Comparison of ENCODE assay signal across 1 cellular context in the genomic region with DNA sequence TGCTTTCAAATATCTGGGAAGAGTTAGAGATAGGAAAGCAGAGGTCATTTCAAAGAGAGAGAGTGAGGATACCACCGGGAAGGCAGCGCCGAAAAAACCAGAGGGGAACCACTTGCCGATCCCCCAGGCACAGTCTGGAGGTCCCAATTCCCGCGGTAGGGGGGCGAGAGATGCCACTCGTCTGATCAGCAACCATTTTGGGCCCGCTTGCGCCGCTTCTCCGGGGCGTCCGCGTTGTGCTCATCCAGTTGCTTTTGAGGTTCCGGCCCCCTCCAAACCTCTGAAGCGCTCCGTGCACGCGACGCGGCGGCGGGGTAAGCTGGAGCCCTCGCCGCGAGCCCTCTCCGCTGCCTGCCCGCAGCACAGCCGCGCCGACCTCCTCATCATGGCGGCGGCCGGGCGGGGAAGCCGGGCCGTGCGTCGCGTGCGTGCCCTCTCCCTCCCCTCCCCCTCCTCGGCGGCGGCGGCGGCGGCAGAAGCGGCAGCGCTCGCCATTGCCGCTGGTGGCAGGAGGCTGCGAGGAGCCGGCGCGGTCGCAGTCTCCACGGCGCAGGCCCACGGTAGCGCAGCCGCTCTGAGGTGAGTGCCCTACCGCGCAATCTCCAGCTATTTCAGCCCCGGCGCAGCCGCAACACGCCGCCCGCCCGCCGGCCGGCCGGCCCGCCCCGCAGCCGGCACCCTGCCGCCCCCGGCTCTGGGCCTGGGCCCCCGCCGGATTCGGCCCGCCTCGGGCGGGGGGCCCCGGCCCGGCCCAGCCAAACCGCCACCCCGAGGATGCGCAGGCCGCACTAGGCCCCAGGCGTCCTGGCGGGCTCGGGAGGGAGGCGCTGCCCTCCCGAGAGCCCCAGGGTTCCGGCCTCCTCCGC.
A peak's percentile ranks its signal among the peaks of the same experiment; 100 is the strongest.
TF ChIP-seq lines count a peak whose summit lies in the region.

Gene NRF1, plus strand, starts transcription at position 475 of the 866 bp plus-strand sequence. CDS start 45,632 bp downstream, outside the sequence.

TF ChIP-seq in HEK293, 187 proteins besides CTCF, POLR2A, EP300 and RAD21 (continued from another document and continues in another):
- TF ChIP-seq ZNF26 (tag by site-specific recombination; IDR thresholded peaks at IDR 0.05) (no peak), ZXDB (tag by site-specific recombination; IDR thresholded peaks at IDR 0.05) (peak; percentile 75), ZBTB7A (tag by site-specific recombination; IDR thresholded peaks at IDR 0.05; ENCODE audit: low read depth) (no peak), ZSCAN4 (tag by site-specific recombination; IDR thresholded peaks at IDR 0.05) (no peak), ZNF514 (tag by site-specific recombination; IDR thresholded peaks at IDR 0.05) (no peak), ZNF169 (tag by site-specific recombination; IDR thresholded peaks at IDR 0.05) (no peak), ZNF138 (tag by site-specific recombination; IDR thresholded peaks at IDR 0.05; ENCODE audit: borderline replicate concordance) (no peak), ZNF292 (tag by site-specific recombination; IDR thresholded peaks at IDR 0.05; ENCODE audit: borderline replicate concordance, low read depth) (no peak), ZNF248 (tag by site-specific recombination; IDR thresholded peaks at IDR 0.05) (no peak), ZFP41 (tag by site-specific recombination; IDR thresholded peaks at IDR 0.05; ENCODE audit: borderline replicate concordance) (no peak), TSHZ1 (tag by site-specific recombination; IDR thresholded peaks at IDR 0.05; ENCODE audit: borderline replicate concordance) (no peak), HOXD13 (CRISPR knock-in tag; IDR thresholded peaks at IDR 0.05; ENCODE audit: borderline replicate concordance) (no peak), ZNF350 (tag by site-specific recombination; IDR thresholded peaks at IDR 0.05) (no peak), ZNF174 (tag by site-specific recombination; IDR thresholded peaks at IDR 0.05) (no peak), KLF17 (tag by site-specific recombination; IDR thresholded peaks at IDR 0.05) (peak; percentile 61; the same call in 1 of the 2 replicates), GLIS1 (tag by site-specific recombination; IDR thresholded peaks at IDR 0.05) (peak; percentile 35), ZNF140 (tag by site-specific recombination; IDR thresholded peaks at IDR 0.05) (no peak), ZNF341 (tag by site-specific recombination; IDR thresholded peaks at IDR 0.05; ENCODE audit: low read depth) (peak; percentile 49; the same call in 1 of the 2 replicates), KLF9 (tag by site-specific recombination; IDR thresholded peaks at IDR 0.05; ENCODE audit: low read depth) (no peak), ZNF416 (tag by site-specific recombination; IDR thresholded peaks at IDR 0.05) (no peak), ZNF561 (tag by site-specific recombination; IDR thresholded peaks at IDR 0.05; ENCODE audit: borderline replicate concordance) (peak; percentile 83; the same call in 1 of the 2 replicates), ZNF623 (tag by site-specific recombination; IDR thresholded peaks at IDR 0.05) (no peak; the same call in 1 of the 2 replicates), ZNF629 (tag by site-specific recombination; IDR thresholded peaks at IDR 0.05) (peak; percentile 53; the same call in 1 of the 2 replicates), ZNF544 (tag by site-specific recombination; IDR thresholded peaks at IDR 0.05) (no peak), ZNF830 (tag by site-specific recombination; IDR thresholded peaks at IDR 0.05; ENCODE audit: low read depth) (no peak), YY2 (tag by site-specific recombination; IDR thresholded peaks at IDR 0.05) (peak; percentile 91), ZNF791 (tag by site-specific recombination; IDR thresholded peaks at IDR 0.05) (no peak), MZF1 (tag by site-specific recombination; IDR thresholded peaks at IDR 0.05; ENCODE audit: borderline replicate concordance) (0 out of 2 replicates have a peak, but pooled peaks have one; percentile 13), PRDM2 (tag by site-specific recombination; IDR thresholded peaks at IDR 0.05; ENCODE audit: borderline replicate concordance) (no peak), ZNF16 (tag by site-specific recombination; IDR thresholded peaks at IDR 0.05; ENCODE audit: low read depth) (no peak), KLF8 (tag by site-specific recombination; IDR thresholded peaks at IDR 0.05) (peak; percentile 23; the same call in 1 of the 2 replicates), KLF1 (tag by site-specific recombination; IDR thresholded peaks at IDR 0.05) (no peak), ZNF621 (tag by site-specific recombination; IDR thresholded peaks at IDR 0.05) (no peak), ZNF707 (tag by site-specific recombination; IDR thresholded peaks at IDR 0.05) (no peak), MYNN (tag by site-specific recombination; IDR thresholded peaks at IDR 0.05; ENCODE audit: borderline replicate concordance) (no peak), ZNF394 (tag by site-specific recombination; IDR thresholded peaks at IDR 0.05; ENCODE audit: borderline replicate concordance) (peak; percentile 33; the same call in 1 of the 2 replicates), ZBTB8A (tag by site-specific recombination; IDR thresholded peaks at IDR 0.05) (0 out of 2 replicates have a peak, but pooled peaks have one; percentile 31), ZFP37 (tag by site-specific recombination; IDR thresholded peaks at IDR 0.05) (peak; percentile 57; the same call in 1 of the 2 replicates), ZNF610 (tag by site-specific recombination; IDR thresholded peaks at IDR 0.05; ENCODE audit: borderline replicate concordance) (no peak), ZNF548 (tag by site-specific recombination; IDR thresholded peaks at IDR 0.05) (no peak), ZBTB20 (tag by site-specific recombination; IDR thresholded peaks at IDR 0.05) (peak; percentile 80; the same call in 1 of the 2 replicates), ZNF48 (tag by site-specific recombination; IDR thresholded peaks at IDR 0.05) (no peak)
- TF ChIP-seq, protein P1, sequence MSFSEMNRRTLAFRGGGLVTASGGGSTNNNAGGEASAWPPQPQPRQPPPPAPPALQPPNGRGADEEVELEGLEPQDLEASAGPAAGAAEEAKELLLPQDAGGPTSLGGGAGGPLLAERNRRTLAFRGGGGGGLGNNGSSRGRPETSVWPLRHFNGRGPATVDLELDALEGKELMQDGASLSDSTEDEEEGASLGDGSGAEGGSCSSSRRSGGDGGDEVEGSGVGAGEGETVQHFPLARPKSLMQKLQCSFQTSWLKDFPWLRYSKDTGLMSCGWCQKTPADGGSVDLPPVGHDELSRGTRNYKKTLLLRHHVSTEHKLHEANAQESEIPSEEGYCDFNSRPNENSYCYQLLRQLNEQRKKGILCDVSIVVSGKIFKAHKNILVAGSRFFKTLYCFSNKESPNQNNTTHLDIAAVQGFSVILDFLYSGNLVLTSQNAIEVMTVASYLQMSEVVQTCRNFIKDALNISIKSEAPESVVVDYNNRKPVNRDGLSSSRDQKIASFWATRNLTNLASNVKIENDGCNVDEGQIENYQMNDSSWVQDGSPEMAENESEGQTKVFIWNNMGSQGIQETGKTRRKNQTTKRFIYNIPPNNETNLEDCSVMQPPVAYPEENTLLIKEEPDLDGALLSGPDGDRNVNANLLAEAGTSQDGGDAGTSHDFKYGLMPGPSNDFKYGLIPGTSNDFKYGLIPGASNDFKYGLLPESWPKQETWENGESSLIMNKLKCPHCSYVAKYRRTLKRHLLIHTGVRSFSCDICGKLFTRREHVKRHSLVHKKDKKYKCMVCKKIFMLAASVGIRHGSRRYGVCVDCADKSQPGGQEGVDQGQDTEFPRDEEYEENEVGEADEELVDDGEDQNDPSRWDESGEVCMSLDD (tag by site-specific recombination; IDR thresholded peaks at IDR 0.05) = peak; percentile 70
